1 cellular context compared by ENCODE assay signal in genomic region chr1:147238053-147238902, GRCh38.
TF ChIP-seq lines count a peak whose summit lies in the region.

No MANE protein-coding gene starts in this region.

TF ChIP-seq in HepG2, 621 proteins besides CTCF, POLR2A, EP300 and RAD21 (continues in another document):
- no peak for TF ChIP-seq ATF5 (CRISPR knock-in tag; IDR thresholded peaks at IDR 0.05; ENCODE audit: low read depth)
- no peak for TF ChIP-seq ZNF274 (CRISPR knock-in tag; IDR thresholded peaks at IDR 0.05)
- no peak for TF ChIP-seq ATF7 (IDR thresholded peaks at IDR 0.05)
- TF ChIP-seq ATF7 (CRISPR knock-in tag; IDR thresholded peaks at IDR 0.05): no peak
- TF ChIP-seq SP4 (CRISPR knock-in tag; IDR thresholded peaks at IDR 0.05): no peak
- TF ChIP-seq ZFP36 (IDR thresholded peaks at IDR 0.05; ENCODE audit: borderline replicate concordance, low read depth, low read length, partially characterized antibody): no peak
- TF ChIP-seq FOXK1 (CRISPR knock-in tag; IDR thresholded peaks at IDR 0.05; ENCODE audit: borderline replicate concordance, low read depth): peak; percentile 93
- no peak for TF ChIP-seq FLYWCH1 (CRISPR knock-in tag; IDR thresholded peaks at IDR 0.05)
- TF ChIP-seq PATZ1 (CRISPR knock-in tag; IDR thresholded peaks at IDR 0.05): peak; percentile 63; the same call in 1 of the 2 replicates
- TF ChIP-seq MXD1 (CRISPR knock-in tag; IDR thresholded peaks at IDR 0.05): no peak
- TF ChIP-seq LRRFIP1 (CRISPR knock-in tag; conservative IDR thresholded peaks at IDR 0.05): no peak
- TF ChIP-seq MLXIP (CRISPR knock-in tag; IDR thresholded peaks at IDR 0.05; ENCODE audit: borderline replicate concordance): no peak
- no peak for TF ChIP-seq ZNF275 (CRISPR knock-in tag; IDR thresholded peaks at IDR 0.05; ENCODE audit: borderline replicate concordance)
- peak; percentile 70 for TF ChIP-seq TEAD3 (CRISPR knock-in tag; optimal IDR thresholded peaks at IDR 0.05; ENCODE audit: borderline replicate concordance)
- TF ChIP-seq ZNF251 (CRISPR knock-in tag; IDR thresholded peaks at IDR 0.05): no peak
- TF ChIP-seq HNRNPUL1 (IDR thresholded peaks at IDR 0.05; ENCODE audit: low read depth, low read length): peak; percentile 47; the same call in 1 of the 2 replicates
- 0 out of 2 replicates have a peak, but pooled peaks have one; percentile 26 for TF ChIP-seq YEATS4 (CRISPR knock-in tag; IDR thresholded peaks at IDR 0.05; ENCODE audit: borderline replicate concordance)
- TF ChIP-seq, protein P1, sequence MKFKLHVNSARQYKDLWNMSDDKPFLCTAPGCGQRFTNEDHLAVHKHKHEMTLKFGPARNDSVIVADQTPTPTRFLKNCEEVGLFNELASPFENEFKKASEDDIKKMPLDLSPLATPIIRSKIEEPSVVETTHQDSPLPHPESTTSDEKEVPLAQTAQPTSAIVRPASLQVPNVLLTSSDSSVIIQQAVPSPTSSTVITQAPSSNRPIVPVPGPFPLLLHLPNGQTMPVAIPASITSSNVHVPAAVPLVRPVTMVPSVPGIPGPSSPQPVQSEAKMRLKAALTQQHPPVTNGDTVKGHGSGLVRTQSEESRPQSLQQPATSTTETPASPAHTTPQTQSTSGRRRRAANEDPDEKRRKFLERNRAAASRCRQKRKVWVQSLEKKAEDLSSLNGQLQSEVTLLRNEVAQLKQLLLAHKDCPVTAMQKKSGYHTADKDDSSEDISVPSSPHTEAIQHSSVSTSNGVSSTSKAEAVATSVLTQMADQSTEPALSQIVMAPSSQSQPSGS (CRISPR knock-in tag; IDR thresholded peaks at IDR 0.05): peak; percentile 50; the same call in 1 of the 2 replicates
- no peak for TF ChIP-seq NCOA5 (CRISPR knock-in tag; IDR thresholded peaks at IDR 0.05)
- TF ChIP-seq MBNL3 (CRISPR knock-in tag; conservative IDR thresholded peaks at IDR 0.05): no peak
- TF ChIP-seq ZNF878 (CRISPR knock-in tag; IDR thresholded peaks at IDR 0.05): peak; percentile 83; the same call in 1 of the 2 replicates
- peak; percentile 85; the same call in 1 of the 2 replicates for TF ChIP-seq ZBTB39 (CRISPR knock-in tag; IDR thresholded peaks at IDR 0.05)
- no peak for TF ChIP-seq ZNF644 (CRISPR knock-in tag; IDR thresholded peaks at IDR 0.05; ENCODE audit: low read depth)
- TF ChIP-seq GABPA (IDR thresholded peaks at IDR 0.05; ENCODE audit: low read depth, low read length): no peak
- TF ChIP-seq GABPA (CRISPR knock-in tag; IDR thresholded peaks at IDR 0.05; ENCODE audit: low read depth): peak; percentile 25; the same call in 1 of the 2 replicates
- TF ChIP-seq TFDP1 (CRISPR knock-in tag; IDR thresholded peaks at IDR 0.05; ENCODE audit: borderline replicate concordance): no peak
- TF ChIP-seq ZBTB10 (CRISPR knock-in tag; IDR thresholded peaks at IDR 0.05; ENCODE audit: borderline replicate concordance): no peak
- TF ChIP-seq ZNF629 (CRISPR knock-in tag; conservative IDR thresholded peaks at IDR 0.05): peak; percentile 54
- TF ChIP-seq LCORL (IDR thresholded peaks at IDR 0.05): 0 out of 2 replicates have a peak, but pooled peaks have one; percentile 18
- TF ChIP-seq LCORL (CRISPR knock-in tag; IDR thresholded peaks at IDR 0.05): peak; percentile 43; the same call in 1 of the 2 replicates
- peak; percentile 88 for TF ChIP-seq NR2F2 (IDR thresholded peaks at IDR 0.05; ENCODE audit: borderline replicate concordance, low read depth)
- TF ChIP-seq, protein P2, sequence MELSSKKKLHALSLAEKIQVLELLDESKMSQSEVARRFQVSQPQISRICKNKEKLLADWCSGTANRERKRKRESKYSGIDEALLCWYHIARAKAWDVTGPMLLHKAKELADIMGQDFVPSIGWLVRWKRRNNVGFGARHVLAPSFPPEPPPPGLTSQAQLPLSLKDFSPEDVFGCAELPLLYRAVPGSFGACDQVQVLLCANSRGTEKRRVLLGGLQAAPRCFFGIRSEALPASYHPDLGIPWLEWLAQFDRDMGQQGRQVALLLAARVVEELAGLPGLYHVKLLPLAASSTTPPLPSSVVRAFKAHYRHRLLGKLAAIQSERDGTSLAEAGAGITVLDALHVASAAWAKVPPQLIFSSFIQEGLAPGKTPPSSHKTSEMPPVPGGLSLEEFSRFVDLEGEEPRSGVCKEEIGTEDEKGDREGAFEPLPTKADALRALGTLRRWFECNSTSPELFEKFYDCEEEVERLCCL (CRISPR knock-in tag; IDR thresholded peaks at IDR 0.05; ENCODE audit: borderline replicate concordance): no peak
- TF ChIP-seq KLF9 (CRISPR knock-in tag; IDR thresholded peaks at IDR 0.05; ENCODE audit: low read depth): no peak
- peak; percentile 73 for TF ChIP-seq JUNB (CRISPR knock-in tag; IDR thresholded peaks at IDR 0.05; ENCODE audit: borderline replicate concordance)
- TF ChIP-seq ZNF24 (IDR thresholded peaks at IDR 0.05): no peak; the same call in 1 of the 2 replicates
- no peak for TF ChIP-seq ZNF10 (CRISPR knock-in tag; IDR thresholded peaks at IDR 0.05; ENCODE audit: borderline replicate concordance, low read depth)
- TF ChIP-seq, protein P3, sequence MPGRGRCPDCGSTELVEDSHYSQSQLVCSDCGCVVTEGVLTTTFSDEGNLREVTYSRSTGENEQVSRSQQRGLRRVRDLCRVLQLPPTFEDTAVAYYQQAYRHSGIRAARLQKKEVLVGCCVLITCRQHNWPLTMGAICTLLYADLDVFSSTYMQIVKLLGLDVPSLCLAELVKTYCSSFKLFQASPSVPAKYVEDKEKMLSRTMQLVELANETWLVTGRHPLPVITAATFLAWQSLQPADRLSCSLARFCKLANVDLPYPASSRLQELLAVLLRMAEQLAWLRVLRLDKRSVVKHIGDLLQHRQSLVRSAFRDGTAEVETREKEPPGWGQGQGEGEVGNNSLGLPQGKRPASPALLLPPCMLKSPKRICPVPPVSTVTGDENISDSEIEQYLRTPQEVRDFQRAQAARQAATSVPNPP (CRISPR knock-in tag; IDR thresholded peaks at IDR 0.05): 0 out of 2 replicates have a peak, but pooled peaks have one; percentile 25
- no peak for TF ChIP-seq MAFG (CRISPR knock-in tag; IDR thresholded peaks at IDR 0.05)
- TF ChIP-seq IRX3 (CRISPR knock-in tag; IDR thresholded peaks at IDR 0.05; ENCODE audit: borderline replicate concordance, low read depth): no peak
